Comparison of ENCODE assay signal across 25 cellular contexts in the genomic region with DNA sequence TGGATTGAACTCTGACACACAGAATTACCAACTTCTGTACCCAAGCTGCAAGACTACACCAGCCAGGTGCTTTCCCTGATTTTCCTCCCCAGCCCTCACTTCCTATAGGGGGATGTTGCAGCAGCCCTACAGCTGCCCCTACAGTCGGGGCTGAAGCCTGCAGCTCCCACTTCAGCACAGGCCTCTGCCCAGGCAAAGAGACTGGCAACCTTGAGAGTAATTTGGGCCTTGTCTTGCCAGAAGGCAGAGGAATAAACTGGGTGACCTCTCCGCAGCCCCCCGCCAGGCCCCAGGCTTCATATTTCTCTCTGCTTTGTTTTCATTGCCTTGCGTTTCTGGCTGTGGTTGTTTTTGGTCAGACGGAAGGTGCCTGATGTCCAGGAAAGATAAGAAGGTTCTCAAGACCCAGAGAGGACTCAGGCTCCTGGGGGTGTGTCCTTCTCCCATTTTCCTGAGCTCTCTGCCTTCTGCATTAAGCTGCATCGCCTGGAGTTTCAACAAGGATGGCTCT. TPM values are rescaled to one million over a fixed set of nuclear protein-coding genes. Genes with fewer than 3 reads are reported as not detected.
A peak's percentile ranks its signal among the peaks of the same experiment; 100 is the strongest.
DNase-seq lines count a peak whose midpoint lies in the region; ATAC-seq, FAIRE-seq and TF ChIP-seq lines count a peak whose summit lies in the region.
"Had no signal": no experiment of that assay in that cellular context is flagged by ENCODE, and none has a peak within 500 bp of the region (broad histone marks: within the 10 kb centered on the region; RNA-seq: fewer than 3 reads in every experiment).

No MANE protein-coding gene starts in this region.

- H3K9me3 Mint-ChIP-seq in CD4-positive, alpha-beta memory T cell = peaks cover 0 to 3% (median 0%) of the 10 kb centered on the region in 8 donors
- H3K9me3 Mint-ChIP-seq: mesothelial cell of epicardium, nephron progenitor cell had no signal

- CTCF ChIA-PET in HEK293 (lab: Yijun Ruan, JAX) = interaction anchor here (1.0 to 2.1 kb wide), 5 partner anchors 9 to 136 kb away, joined by 4 to 7 read pairs (median 5); partner anchors contain the start of gene BLMH
- CTCF ChIA-PET in GM12878 (lab: Yijun Ruan, JAX) = interaction anchor here (0.8 to 4.2 kb wide), 11 partner anchors 9 to 273 kb away, joined by 3 to 33 read pairs (median 4); partner anchors contain the start of gene SLC6A4
- CTCF ChIA-PET in CD4-positive, alpha-beta memory T cell (lab: Charles Lee; ENCODE audit: partially characterized antibody) = no interaction called here

- no peak overlapping the region for H3K18ac ChIP-seq in mesendoderm (ENCODE audit: low read length)

- RAD21 ChIA-PET in GM12878 (lab: Charles Lee; ENCODE audit: unreplicated experiment) = interaction anchor here (1.5 to 4.1 kb wide), 4 partner anchors 73 to 120 kb away, joined by 3 to 22 read pairs (median 10); no protein-coding TSS in a partner anchor

- H3K27ac ChIP-seq in HEK293 (ENCODE audit: extremely low read depth, low read depth, low read length) (no peak overlapping the region), GM12878 (ENCODE audit: control insufficient read depth, insufficient read depth) (no peak overlapping the region), mesendoderm (ENCODE audit: low read depth, low read length) (no peak overlapping the region), left ventricle myocardium inferior (replicated peaks) (no peak overlapping the region)
- H3K27ac ChIP-seq in CD4-positive, alpha-beta memory T cell (ENCODE audit: low read depth, low read length) = no peak overlapping the region
- H3K27ac ChIP-seq: heart left ventricle, SJCRH30 had no signal

- no peak overlapping the region for H2BK15ac ChIP-seq in mesendoderm (replicated peaks; ENCODE audit: low read depth)

- H2AK5ac ChIP-seq in mesendoderm (ENCODE audit: low read length) = no peak overlapping the region

- H3K4me3 Mint-ChIP-seq in CD4-positive, alpha-beta memory T cell = no peak overlapping the region
- H3K4me3 Mint-ChIP-seq: mesothelial cell of epicardium, nephron progenitor cell had no signal

- no peaks in the 10 kb centered on the region for H3K36me3 ChIP-seq in HEK293 (ENCODE audit: control insufficient read depth in 2 of 2, insufficient read depth in 1 of 2, low read length in 2 of 2)
- H3K36me3 ChIP-seq in GM12878 (ENCODE audit: control insufficient read depth in 2 of 2, insufficient read depth in 2 of 2, low read length in 1 of 2) = no peaks in the 10 kb centered on the region
- no peaks in the 10 kb centered on the region for H3K36me3 ChIP-seq in mesendoderm (ENCODE audit: control insufficient read depth, insufficient read depth, low read length)
- H3K36me3 ChIP-seq in CD4-positive, alpha-beta memory T cell (ENCODE audit: insufficient read depth, low read length) = no peaks in the 10 kb centered on the region
- H3K36me3 ChIP-seq in left ventricle myocardium inferior = no peaks in the 10 kb centered on the region
- H3K36me3 ChIP-seq: heart left ventricle, SJCRH30 had no signal

- no peak overlapping the region for H4K8ac ChIP-seq in mesendoderm (ENCODE audit: low read depth, low read length)

- POLR2A ChIA-PET in HEK293 (lab: Yijun Ruan, JAX) = no interaction called here
- POLR2A ChIA-PET in GM12878 (lab: Charles Lee) = interaction anchor here (1.0 to 1.2 kb wide), 3 partner anchors 16 to 37 kb away, joined by 3 read pairs; no protein-coding TSS in a partner anchor
- POLR2A ChIA-PET in CD4-positive, alpha-beta memory T cell (lab: Charles Lee; ENCODE audit: partially characterized antibody) = no interaction called here

- H3K9ac ChIP-seq in GM12878 (ENCODE audit: control insufficient read depth, insufficient read depth, low read length) (no peak overlapping the region), mesendoderm (ENCODE audit: low read length) (no peak overlapping the region)

- no peaks in the 10 kb centered on the region for H3K79me2 ChIP-seq in GM12878 (ENCODE audit: control insufficient read depth, insufficient read depth, low read length)
- H3K79me2 ChIP-seq in mesendoderm (ENCODE audit: control insufficient read depth, insufficient read depth, low read length) = no peaks in the 10 kb centered on the region

- no peaks in the 10 kb centered on the region for H3K27me3 ChIP-seq in GM12878 (replicated peaks in 1 of 2; ENCODE audit: control insufficient read depth in 2 of 2, insufficient read depth in 2 of 2, low read length in 1 of 2)
- H3K27me3 ChIP-seq in mesendoderm (ENCODE audit: insufficient read depth, low read length, poor library complexity) = no peaks in the 10 kb centered on the region
- H3K27me3 ChIP-seq in CD4-positive, alpha-beta memory T cell (ENCODE audit: insufficient read depth, low read length) = no peaks in the 10 kb centered on the region
- peaks cover 16% of the 10 kb centered on the region for H3K27me3 ChIP-seq in left ventricle myocardium inferior (ENCODE audit: low read depth)
- H3K27me3 ChIP-seq: SJCRH30 had no signal

- H4K20me1 ChIP-seq in GM12878 (ENCODE audit: control insufficient read depth, insufficient read depth) = no peaks in the 10 kb centered on the region

- TF ChIP-seq RAD21 in GM12878 (IDR thresholded peaks at IDR 0.05; ENCODE audit: insufficient read depth, low read depth, low read length) = peak; percentile 40; the same call in 1 of the 2 replicates

- H3K4me3 ChIP-seq in GM12865 (ENCODE audit: low read depth, low read length) (no peak overlapping the region), HEK293 (ENCODE audit: low read depth, low read length) (no peak overlapping the region), GM12878 (no peak overlapping the region), mesendoderm (ENCODE audit: low read length) (no peak overlapping the region), left ventricle myocardium inferior (no peak overlapping the region)
- H3K4me3 ChIP-seq in CD4-positive, alpha-beta memory T cell (ENCODE audit: low read length in 2 of 2) = no peak overlapping the region
- H3K4me3 ChIP-seq: heart left ventricle, SJCRH30 had no signal

- H4K5ac ChIP-seq in mesendoderm (ENCODE audit: low read length) = no peak overlapping the region

- H3K4ac ChIP-seq in mesendoderm (ENCODE audit: low read depth, low read length) = no peak overlapping the region

- in situ Hi-C loops in GM12878 (cut with MboI) = no loop called here

- H3K9me3 ChIP-seq in HEK293 (ENCODE audit: control insufficient read depth, insufficient read depth, low read depth, low read length) (no peaks in the 10 kb centered on the region), GM12878 (replicated peaks; ENCODE audit: control insufficient read depth, insufficient read depth, low read length) (no peaks in the 10 kb centered on the region), left ventricle myocardium inferior (replicated peaks) (no peaks in the 10 kb centered on the region)
- no peaks in the 10 kb centered on the region for H3K9me3 ChIP-seq in CD4-positive, alpha-beta memory T cell (ENCODE audit: control insufficient read depth in 1 of 2, low read length in 2 of 2)
- H3K9me3 ChIP-seq: heart left ventricle, SJCRH30 had no signal

- peak; percentile 21 for TF ChIP-seq CTCF in GM12865 (IDR thresholded peaks at IDR 0.05; ENCODE audit: insufficient read depth, low read depth, low read length, missing control alignments)
- TF ChIP-seq CTCF in HEK293 (tag by site-specific recombination; IDR thresholded peaks at IDR 0.05) = no peak
- peak; percentile 33 to 41 (median 40); a peak in 5 of 6 replicates for TF ChIP-seq CTCF in GM12878 (IDR thresholded peaks at IDR 0.05 in 2 of 3, conservative IDR thresholded peaks at IDR 0.05 in 1 of 3; ENCODE audit: control insufficient read depth in 2 of 3, extremely low read depth in 1 of 3, insufficient read depth in 1 of 3, low read depth in 3 of 3, low read length in 3 of 3)
- TF ChIP-seq CTCF in left ventricle myocardium inferior (IDR thresholded peaks at IDR 0.05; ENCODE audit: borderline replicate concordance) = no peak

- no peak overlapping the region for H2AFZ ChIP-seq in GM12878 (ENCODE audit: control insufficient read depth, low read depth, low read length)

- 86% methylated on average over 6 of the region's 6 CpGs for WGBS in GM12878 (ENCODE audit: insufficient coverage, insufficient replicate concordance, low lambda C conversion rate, missing lambda C conversion rate)
- no CpG with 5 or more reads among the region's 6 CpGs for WGBS in mesendoderm (ENCODE audit: extremely low coverage, insufficient coverage, low lambda C conversion rate)

- H3K4me1 ChIP-seq in HEK293 (ENCODE audit: control insufficient read depth, insufficient read depth, low read length) (no peaks in the 10 kb centered on the region), GM12878 (ENCODE audit: control insufficient read depth, insufficient read depth, low read length) (peaks cover 16% of the 10 kb centered on the region), mesendoderm (ENCODE audit: control insufficient read depth, low read depth, low read length) (no peaks in the 10 kb centered on the region), left ventricle myocardium inferior (no peaks in the 10 kb centered on the region)
- no peaks in the 10 kb centered on the region for H3K4me1 ChIP-seq in CD4-positive, alpha-beta memory T cell (ENCODE audit: insufficient read depth, low read length)
- H3K4me1 ChIP-seq: heart left ventricle, SJCRH30 had no signal

- H3K23ac ChIP-seq in mesendoderm (ENCODE audit: low read length) = no peak overlapping the region

- SMC1A ChIA-PET in GM12878 (lab: Charles Lee; ENCODE audit: uncharacterized antibody, unreplicated experiment) = interaction anchor here (1.0 to 3.2 kb wide), 12 partner anchors 9 to 133 kb away, joined by 3 to 25 read pairs (median 4); no protein-coding TSS in a partner anchor

- DNase-seq in GM12865 (ENCODE audit: low read depth) = peak; percentile 40
- no peak for DNase-seq in GM12878 (ENCODE audit: low read depth, low spot score)
- DNase-seq in mesendoderm = peak; percentile 60
- no peak for DNase-seq in HuH-7 (ENCODE audit: low spot score)
- no peak for DNase-seq in CD4-positive, alpha-beta memory T cell
- no peak for DNase-seq in left ventricle myocardium inferior
- DNase-seq: activated CD4-positive, alpha-beta T cell treated with anti-CD3 and anti-CD28 coated beads for 4 hours; Calu3; effector memory CD4-positive, alpha-beta T cell; HCEC 1CT; heart left ventricle; Kasumi-1; NCI-H1105; NCI-H526; nephron progenitor cell; PC-3; T-helper 9 cell had no signal

- H3K27me3 Mint-ChIP-seq in CD4-positive, alpha-beta memory T cell = peaks cover 8 to 19% of the 10 kb centered on the region in 2 donors

- no TSS peak for BruUV-seq in GM12878 (replicated peaks; lab: Mats Ljungman, UMichigan)

- H3K56ac ChIP-seq in mesendoderm (ENCODE audit: low read length) = no peak overlapping the region

- intact Hi-C loops in GM12878 (cut with micrococcal nuclease; ENCODE audit: unreplicated experiment) = no loop called here
- intact Hi-C loops in CD4-positive, alpha-beta memory T cell (cut with micrococcal nuclease) = no loop called here
- intact Hi-C loops in left ventricle myocardium inferior (cut with micrococcal nuclease) = no loop called here

- no peaks in the 10 kb centered on the region for H3K36me3 Mint-ChIP-seq in CD4-positive, alpha-beta memory T cell
- H3K36me3 Mint-ChIP-seq: mesothelial cell of epicardium had no signal

- no peaks in the 10 kb centered on the region for H3K4me1 Mint-ChIP-seq in CD4-positive, alpha-beta memory T cell

- no peak overlapping the region for H2BK120ac ChIP-seq in mesendoderm (ENCODE audit: low read depth, low read length)

- TF ChIP-seq POLR2A in GM12878 (IDR thresholded peaks at IDR 0.05; ENCODE audit: low read depth, low read length) = no peak

- FAIRE-seq in GM12878 (lab: Jason Lieb, UNC) = no peak
- FAIRE-seq: G401.6, GM18507, keratinocyte had no signal

- no peak overlapping the region for H3K27ac Mint-ChIP-seq in CD4-positive, alpha-beta memory T cell
- H3K27ac Mint-ChIP-seq: mesothelial cell of epicardium, nephron progenitor cell had no signal

- no peak overlapping the region for H2BK5ac ChIP-seq in mesendoderm (ENCODE audit: low read length)

- H3K79me1 ChIP-seq in mesendoderm (ENCODE audit: low read length) = no peaks in the 10 kb centered on the region

- no peak overlapping the region for H3K4me2 ChIP-seq in GM12878 (ENCODE audit: control insufficient read depth, insufficient read depth)
- no peak overlapping the region for H3K4me2 ChIP-seq in mesendoderm (ENCODE audit: low read length)

- peak; percentile 87 for ATAC-seq in GM12878
- ATAC-seq in GM19467 (IDR thresholded peaks at IDR 0.05; ENCODE audit: unreplicated experiment) = no peak
- ATAC-seq: heart left ventricle, PC-3 had no signal

- TF ChIP-seq EP300 in GM12878 (IDR thresholded peaks at IDR 0.05; ENCODE audit: borderline replicate concordance in 1 of 2, control insufficient read depth in 1 of 2, low read depth in 2 of 2, low read length in 2 of 2) = no peak

RNA-seq across cellular contexts. Expression of gene SLC6A4, which starts 32.0 kb away (rescaled TPM):
- 26.9 and 27.8 TPM in 2 replicates for total RNA-seq in GM12878 (2013; cell fraction: nucleolus; rRNA removed)
- total RNA-seq in GM12878 (2014; rRNA removed) (9.9 and 14.2 TPM in 2 replicates), GM12878 (2014; rRNA removed; fragmentation: Illumina TruSeq; extraction: Trizol) (7.8 and 10.3 TPM in 2 replicates), GM12878 (2021) (7.9 and 8.8 TPM in 2 replicates), left ventricle myocardium inferior (0.33 TPM)
- 0.93 TPM for polyA plus RNA-seq in GM12878 (2011; ENCODE audit: low read depth)
- polyA plus RNA-seq in GM12878 (2011; rRNA removed) (20.6 and 27.6 TPM in 2 replicates), GM12878 (2014; fragmentation: Illumina TruSeq; extraction: Trizol) (10.8 and 11.6 TPM in 2 replicates), GM12878 (2014; fragmentation: Nextera tagmentation; extraction: Ambion mirVana) (10 to 100 TPM; 12.9 to 18.5 TPM), GM12878 (2014; rRNA removed) (10.2 and 10.3 TPM in 2 replicates), GM12878 (2016; fragmentation: Nextera tagmentation; extraction: Ambion mirVana) (1 to 10 TPM; 5.3 to 9.7 TPM)
- 12.8 and 18.5 TPM in 2 replicates for polyA plus RNA-seq in GM12878 (2011; cell fraction: cytosol; rRNA removed)
- 10.4 TPM in 2 replicates for polyA plus RNA-seq in GM12878 (2011; cell fraction: nucleus; rRNA removed)
- polyA plus RNA-seq in GM12878 (2012) = 1.7 and 1.9 TPM in 2 replicates
- 12.0 and 14.2 TPM in 2 replicates for polyA minus RNA-seq in GM12878 (2011; rRNA and poly(A)+ RNA removed)
- polyA minus RNA-seq in GM12878 (2011; cell fraction: cytosol; rRNA and poly(A)+ RNA removed) = 3.2 and 4.9 TPM in 2 replicates
- 2.4 and 3.6 TPM in 2 replicates for polyA minus RNA-seq in GM12878 (2011; cell fraction: nucleus; rRNA and poly(A)+ RNA removed)
- 0.03 TPM for polyA plus RNA-seq in mesendoderm (2013, experiment 1 of 2)
- polyA plus RNA-seq in mesendoderm (2013, experiment 2 of 2) = 0.08 TPM
- not detected for total RNA-seq in CD4-positive, alpha-beta memory T cell
- polyA plus RNA-seq in CD4-positive, alpha-beta memory T cell = not detected
- total RNA-seq: Calu3, fibroblast of lung, PC-3 had no signal
- polyA plus RNA-seq: fibroblast of lung, keratinocyte had no signal

Comparison
In these comparisons a context has a peak if more than half of its experiments do, and no peak if none do; other contexts are left out.
1. DNase-seq: peak in GM12865 (single experiment) and mesendoderm (single experiment); none in GM12878 (single experiment), HuH-7 (single experiment), CD4-positive, alpha-beta memory T cell (0 of 5) and left ventricle myocardium inferior (single experiment).
2. CTCF ChIP-seq: peak in GM12865 (single experiment) and GM12878 (3 of 3); none in HEK293 (single experiment) and left ventricle myocardium inferior (single experiment).